In the genomic region with DNA sequence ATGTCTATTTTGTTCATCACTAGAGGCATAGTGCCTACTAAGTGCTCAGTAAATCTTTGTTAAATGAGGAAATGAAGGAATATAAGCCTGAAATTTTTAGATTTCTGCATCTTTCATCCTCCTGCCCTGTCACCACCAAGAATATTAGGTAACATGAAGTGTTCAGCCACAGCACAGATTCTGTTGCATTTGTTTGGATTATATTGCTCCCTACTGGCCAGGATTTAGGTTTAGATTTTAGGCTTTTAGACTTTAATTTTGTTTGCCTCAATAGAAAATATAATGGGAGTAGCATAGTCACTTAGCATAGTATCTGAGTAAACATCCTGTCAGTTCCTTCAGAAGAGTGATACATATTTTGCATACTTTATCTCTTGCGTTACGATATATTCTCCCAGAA, we compare ENCODE assay signal across 26 cellular contexts. TPM values are rescaled to one million over a fixed set of nuclear protein-coding genes. Genes with fewer than 3 reads are reported as not detected.
A peak's percentile ranks its signal among the peaks of the same experiment; 100 is the strongest.
DNase-seq lines count a peak whose midpoint lies in the region; ATAC-seq and TF ChIP-seq lines count a peak whose summit lies in the region.
"Had no signal": no experiment of that assay in that cellular context is flagged by ENCODE, and none has a peak within 500 bp of the region (broad histone marks: within the 10 kb centered on the region; RNA-seq: fewer than 3 reads in every experiment).

No MANE protein-coding gene starts in this region.

- H3K4me1 Mint-ChIP-seq in activated CD8-positive, alpha-beta memory T cell treated with anti-CD3 and anti-CD28 coated beads, Interleukin-2, amount 10 ng/mL, durations not matched to agents 7 days and 5 days: peaks cover 80% of the 10 kb centered on the region
- peaks cover 28% of the 10 kb centered on the region for H3K4me1 Mint-ChIP-seq in HFFc6 (ENCODE audit: low read depth)
- peaks cover 27% of the 10 kb centered on the region for H3K4me1 Mint-ChIP-seq in activated T-helper 17 cell treated with anti-CD3 and anti-CD28 coated beads, Interleukin-2, amount 50 U/mL, for 72 hours

- H3K27me3 ChIP-seq in liver (ENCODE audit: control insufficient read depth in 4 of 4, insufficient read depth in 4 of 4, low read length in 3 of 4): no peaks in the 10 kb centered on the region
- H3K27me3 ChIP-seq: BLaER1 treated with 17β-estradiol and CSF1 and Interleukin-3, amounts not matched to agents 10 nM and 100 nM; esophagus muscularis mucosa; suprapubic skin had no signal

- H3K9me3 ChIP-seq in liver (ENCODE audit: control insufficient read depth in 4 of 4, low read length in 3 of 4): no peaks in the 10 kb centered on the region
- H3K9me3 ChIP-seq: BLaER1 treated with 17β-estradiol and CSF1 and Interleukin-3, amounts not matched to agents 10 nM and 100 nM; esophagus muscularis mucosa; suprapubic skin had no signal

- no peaks in the 10 kb centered on the region for H3K36me3 ChIP-seq in liver (ENCODE audit: control insufficient read depth in 4 of 4, insufficient read depth in 3 of 4, low read depth in 1 of 4, low read length in 3 of 4)
- H3K36me3 ChIP-seq: esophagus muscularis mucosa, suprapubic skin had no signal

- peak overlapping the region; percentile 17 for H3K27ac Mint-ChIP-seq in activated CD8-positive, alpha-beta memory T cell treated with anti-CD3 and anti-CD28 coated beads, Interleukin-2, amount 10 ng/mL, durations not matched to agents 7 days and 5 days
- H3K27ac Mint-ChIP-seq in HFFc6: no peak overlapping the region
- H3K27ac Mint-ChIP-seq in activated T-helper 17 cell treated with anti-CD3 and anti-CD28 coated beads, Interleukin-2, amount 50 U/mL, for 72 hours: peak overlapping the region; percentile 20
- H3K27ac Mint-ChIP-seq: activated naive CD8-positive, alpha-beta T cell; naive thymus-derived CD4-positive, alpha-beta T cell had no signal

- H3K4me1 ChIP-seq in liver (ENCODE audit: control insufficient read depth in 4 of 4, insufficient read depth in 4 of 4, low read length in 3 of 4): no peaks in the 10 kb centered on the region
- H3K4me1 ChIP-seq: esophagus muscularis mucosa, suprapubic skin had no signal

- no peak overlapping the region for H3K4me3 Mint-ChIP-seq in activated CD8-positive, alpha-beta memory T cell treated with anti-CD3 and anti-CD28 coated beads, Interleukin-2, amount 10 ng/mL, durations not matched to agents 7 days and 5 days
- no peak overlapping the region for H3K4me3 Mint-ChIP-seq in HFFc6
- no peak overlapping the region for H3K4me3 Mint-ChIP-seq in activated T-helper 17 cell treated with anti-CD3 and anti-CD28 coated beads, Interleukin-2, amount 50 U/mL, for 72 hours
- H3K4me3 Mint-ChIP-seq: activated naive CD8-positive, alpha-beta T cell had no signal

- H3K4me3 ChIP-seq in liver (ENCODE audit: low read depth in 1 of 3, low read length in 3 of 3): no peak overlapping the region
- H3K4me3 ChIP-seq: BLaER1 treated with 17β-estradiol and CSF1 and Interleukin-3, amounts not matched to agents 10 nM and 100 nM; esophagus muscularis mucosa; suprapubic skin had no signal

- DNase-seq in activated CD8-positive, alpha-beta memory T cell treated with anti-CD3 and anti-CD28 coated beads, Interleukin-2, amount 10 ng/mL, durations not matched to agents 7 days and 5 days: no peak
- DNase-seq in activated CD8-positive, alpha-beta memory T cell treated with anti-CD3 and anti-CD28 coated beads, Interleukin-2, amount 50 U/mL, for 4 hours: no peak
- DNase-seq in HFFc6 (no peak), NCI-H146 (lab: John Stamatoyannopoulos, UW) (no peak)
- no peak for DNase-seq in activated CD4-positive, alpha-beta T cell treated with anti-CD3 and anti-CD28 coated beads, Interleukin-2, amount 50 U/mL, for 1 hour
- DNase-seq: activated CD4-positive, alpha-beta T cell treated with anti-CD3 and anti-CD28 coated beads, Interleukin-2, amount 50 U/mL, for 4 hours; activated effector memory CD4-positive, alpha-beta T cell treated with Interleukin-2 at 50 U/mL for 16 hours; anterior cingulate cortex; caudate nucleus; dermis blood vessel endothelial cell; left ventricle myocardium superior; midbrain; naive thymus-derived CD4-positive, alpha-beta T cell; NCI-H2029 treated with DMSO at 0.1 percent for 48 hours; NCI-H226; NCI-H774; stimulated activated naive CD4-positive, alpha-beta T cell; T-helper 9 cell had no signal

- no peak for ATAC-seq in activated CD8-positive, alpha-beta memory T cell treated with anti-CD3 and anti-CD28 coated beads, Interleukin-2, amount 10 ng/mL, durations not matched to agents 7 days and 5 days
- no peak for ATAC-seq in activated T-helper 17 cell treated with anti-CD3 and anti-CD28 coated beads, Interleukin-2, amount 50 U/mL, for 72 hours (replicated peaks)
- no peak for ATAC-seq in HG02981 (IDR thresholded peaks at IDR 0.05; ENCODE audit: unreplicated experiment)
- ATAC-seq: left ventricle myocardium superior; naive thymus-derived CD4-positive, alpha-beta T cell; Right ventricle myocardium inferior had no signal

- peak; percentile 24; the same call in 1 of the 2 replicates for TF ChIP-seq CTCF in HFFc6 (IDR thresholded peaks at IDR 0.05)
- no peak for TF ChIP-seq CTCF in liver (IDR thresholded peaks at IDR 0.05; ENCODE audit: low read depth, low read length, missing input control)

- peak; percentile 41 to 54 for TF ChIP-seq RAD21 in liver (IDR thresholded peaks at IDR 0.05)

- 86% methylated on average over 2 of the region's 2 CpGs for WGBS in liver

- H3K27ac ChIP-seq in liver (ENCODE audit: low read depth in 1 of 2, low read length in 2 of 2): no peak overlapping the region
- H3K27ac ChIP-seq: BLaER1 treated with 17β-estradiol and CSF1 and Interleukin-3, amounts not matched to agents 10 nM and 100 nM; esophagus muscularis mucosa; suprapubic skin had no signal

- H3K9ac ChIP-seq in liver (ENCODE audit: low read depth in 1 of 2, low read length in 2 of 2): no peak overlapping the region
- H3K9ac ChIP-seq: BLaER1 treated with 17β-estradiol and CSF1 and Interleukin-3, amounts not matched to agents 10 nM and 100 nM had no signal

- H3K27me3 Mint-ChIP-seq in activated CD8-positive, alpha-beta memory T cell treated with anti-CD3 and anti-CD28 coated beads, Interleukin-2, amount 10 ng/mL, durations not matched to agents 7 days and 5 days: no peaks in the 10 kb centered on the region
- H3K27me3 Mint-ChIP-seq in HFFc6 (ENCODE audit: insufficient read depth): no peaks in the 10 kb centered on the region
- H3K27me3 Mint-ChIP-seq in activated T-helper 17 cell treated with anti-CD3 and anti-CD28 coated beads, Interleukin-2, amount 50 U/mL, for 72 hours: no peaks in the 10 kb centered on the region
- H3K27me3 Mint-ChIP-seq: activated naive CD8-positive, alpha-beta T cell; naive thymus-derived CD4-positive, alpha-beta T cell had no signal

- CTCF ChIA-PET in activated CD8-positive, alpha-beta memory T cell treated with anti-CD3 and anti-CD28 coated beads, Interleukin-2, amount 10 ng/mL, durations not matched to agents 7 days and 5 days (lab: Charles Lee): interaction anchor here (1.0 to 4.9 kb wide), 4 partner anchors 12 to 132 kb away, joined by 4 to 22 read pairs (median 4); no protein-coding TSS in a partner anchor

- H3K9me3 Mint-ChIP-seq in activated CD8-positive, alpha-beta memory T cell treated with anti-CD3 and anti-CD28 coated beads, Interleukin-2, amount 10 ng/mL, durations not matched to agents 7 days and 5 days (ENCODE audit: low read depth): no peaks in the 10 kb centered on the region
- H3K9me3 Mint-ChIP-seq in HFFc6: no peaks in the 10 kb centered on the region
- no peaks in the 10 kb centered on the region for H3K9me3 Mint-ChIP-seq in activated T-helper 17 cell treated with anti-CD3 and anti-CD28 coated beads, Interleukin-2, amount 50 U/mL, for 72 hours
- H3K9me3 Mint-ChIP-seq: naive thymus-derived CD4-positive, alpha-beta T cell had no signal

- peaks cover 22% of the 10 kb centered on the region for H3K36me3 Mint-ChIP-seq in activated CD8-positive, alpha-beta memory T cell treated with anti-CD3 and anti-CD28 coated beads, Interleukin-2, amount 10 ng/mL, durations not matched to agents 7 days and 5 days
- peaks cover 8% of the 10 kb centered on the region; the same call in 1 of the 2 replicates for H3K36me3 Mint-ChIP-seq in HFFc6 (ENCODE audit: low read depth)
- peaks cover 18% of the 10 kb centered on the region for H3K36me3 Mint-ChIP-seq in activated T-helper 17 cell treated with anti-CD3 and anti-CD28 coated beads, Interleukin-2, amount 50 U/mL, for 72 hours (ENCODE audit: low read depth)

RNA-seq across cellular contexts. Expression of a gene that starts 14.2 kb away (rescaled TPM):
- 10 to 100 TPM; 23.2 to 28.3 TPM for total RNA-seq in activated CD8-positive, alpha-beta memory T cell treated with anti-CD3 and anti-CD28 coated beads, Interleukin-2, amount 10 ng/mL, durations not matched to agents 7 days and 5 days
- 10 to 100 TPM; 11.5 to 16.4 (median 13.1) TPM for total RNA-seq in HFFc6 (2021; fragmentation: NEBNext Ultra II Directional; extraction: Animal tissue kit (Norgen Biotek cat#: 25700))
- total RNA-seq in activated T-helper 17 cell treated with anti-CD3 and anti-CD28 coated beads, Interleukin-2, amount 50 U/mL, for 72 hours: 10 to 100 TPM; 19.3 to 48.3 TPM
- total RNA-seq in liver: 10 to 100 TPM; 11.2 to 25.9 TPM
- 10 to 100 TPM in 1 of 2 donors, 1 to 10 TPM in 1; 7.8 to 11.2 TPM for polyA plus RNA-seq in liver

RNA-seq across cellular contexts. Expression of a gene that starts 14.7 kb away (rescaled TPM):
- total RNA-seq in activated CD8-positive, alpha-beta memory T cell treated with anti-CD3 and anti-CD28 coated beads, Interleukin-2, amount 10 ng/mL, durations not matched to agents 7 days and 5 days: 10 to 100 TPM; 36.4 to 39.6 TPM
- 10 to 100 TPM; 26.8 to 36.3 (median 30.2) TPM for total RNA-seq in HFFc6 (2021; fragmentation: NEBNext Ultra II Directional; extraction: Animal tissue kit (Norgen Biotek cat#: 25700))
- 10 to 100 TPM; 34.0 to 64.2 TPM for total RNA-seq in activated T-helper 17 cell treated with anti-CD3 and anti-CD28 coated beads, Interleukin-2, amount 50 U/mL, for 72 hours
- total RNA-seq in liver: 1 to 10 TPM; 4.4 to 4.8 TPM
- polyA plus RNA-seq in liver: 10 to 100 TPM in 1 of 2 donors, 1 to 10 TPM in 1; 8.2 to 13.1 TPM

Comparison
In these comparisons a context has a peak if more than half of its experiments do, and no peak if none do; other contexts are left out.
1. RNA of a gene that starts 14.7 kb away (total RNA-seq): 34.0 to 64.2 TPM in activated T-helper 17 cell treated with anti-CD3 and anti-CD28 coated beads, Interleukin-2, amount 50 U/mL, for 72 hours, 36.4 to 39.6 TPM in activated CD8-positive, alpha-beta memory T cell treated with anti-CD3 and anti-CD28 coated beads, Interleukin-2, amount 10 ng/mL, durations not matched to agents 7 days and 5 days and 26.8 to 36.3 TPM in HFFc6; 4.4 to 4.8 TPM in liver; every median in the first group is over 4 times any median in the second.